In the genomic region with DNA sequence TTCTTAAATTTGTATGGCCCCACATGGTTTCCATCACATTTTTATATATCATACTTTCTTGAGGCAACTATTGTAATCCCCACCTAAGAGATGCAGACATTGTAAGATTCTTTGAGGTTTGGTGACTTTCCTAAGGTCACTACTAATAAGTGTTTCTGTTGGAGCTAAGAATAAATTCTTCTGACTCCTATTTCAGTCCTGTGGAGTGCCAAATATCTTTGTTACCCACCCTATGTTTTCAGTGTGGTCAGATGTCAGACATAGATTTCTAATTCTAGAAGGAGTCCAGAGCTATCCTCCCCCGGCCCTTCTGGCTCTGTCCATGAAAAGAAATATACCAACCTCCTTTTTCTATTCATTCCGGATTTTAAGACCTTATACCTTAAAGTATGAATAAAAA, we compare ENCODE assay signal across 27 cellular contexts. TPM values are rescaled to one million over a fixed set of nuclear protein-coding genes. Genes with fewer than 3 reads are reported as not detected.
DNase-seq lines count a peak whose midpoint lies in the region; ATAC-seq and TF ChIP-seq lines count a peak whose summit lies in the region.
"Had no signal": no experiment of that assay in that cellular context is flagged by ENCODE, and none has a peak within 500 bp of the region (broad histone marks: within the 10 kb centered on the region; RNA-seq: fewer than 3 reads in every experiment).

No MANE protein-coding gene starts in this region.

- H3K9me3 ChIP-seq in heart left ventricle, result peaks cover 0 to 16% (median 9%) of the 10 kb centered on the region in 12 donors
- peaks cover 0 to 4% (median 0%) of the 10 kb centered on the region in 3 donors for H3K9me3 ChIP-seq in tibial artery
- H3K9me3 ChIP-seq in Caco-2, result peaks cover 14% of the 10 kb centered on the region
- H3K9me3 ChIP-seq: esophagus squamous epithelium had no signal

- H3K4me1 ChIP-seq in heart left ventricle (peaks cover 0 to 69% (median 46%) of the 10 kb centered on the region in 12 donors), tibial artery (peaks cover 0 to 80% (median 58%) of the 10 kb centered on the region in 4 donors), Caco-2 (no peaks in the 10 kb centered on the region)

- ATAC-seq in heart left ventricle, result no peak
- no peak for ATAC-seq in Right ventricle myocardium inferior
- ATAC-seq: effector memory CD8-positive, alpha-beta T cell; GM23338; upper lobe of right lung had no signal

- H3K4me1 Mint-ChIP-seq in nephron (peaks cover 55% of the 10 kb centered on the region), Caco-2 (ENCODE audit: low read depth, unreplicated experiment) (no peaks in the 10 kb centered on the region)
- H3K4me1 Mint-ChIP-seq: CD4-positive, alpha-beta memory T cell; GM23338 had no signal

- H3K27ac ChIP-seq in heart left ventricle, result peak overlapping the region in 10 of 12 donors; percentile 10 to 80 (median 68)
- peak overlapping the region; percentile 39 to 76 for H3K27ac ChIP-seq in tibial artery

- H3K27ac Mint-ChIP-seq in nephron (peak overlapping the region in 2 of 3 experiments; percentile 44 to 69), Caco-2 (ENCODE audit: unreplicated experiment) (no peak overlapping the region)
- H3K27ac Mint-ChIP-seq: CD4-positive, alpha-beta memory T cell; GM23338 had no signal

- H3K36me3 Mint-ChIP-seq in nephron (ENCODE audit: low read depth), result peaks cover 19% of the 10 kb centered on the region
- H3K36me3 Mint-ChIP-seq in Caco-2 (ENCODE audit: insufficient read depth, unreplicated experiment), result peaks cover 11% of the 10 kb centered on the region

- WGBS in heart left ventricle, 4 donors, result 83 to 92% (median 87%) methylated on average over 2 of the region's 2 CpGs

- H3K36me3 ChIP-seq in heart left ventricle (no peaks in the 10 kb centered on the region), tibial artery (peaks cover 0 to 4% (median 1%) of the 10 kb centered on the region in 3 donors), Caco-2 (ENCODE audit: control insufficient read depth, insufficient read depth, low read length) (no peaks in the 10 kb centered on the region)
- H3K36me3 ChIP-seq: brain microvascular endothelial cell, esophagus squamous epithelium, upper lobe of right lung had no signal

- H3K4me3 Mint-ChIP-seq in nephron (no peak overlapping the region), Caco-2 (ENCODE audit: unreplicated experiment) (no peak overlapping the region)
- H3K4me3 Mint-ChIP-seq: activated naive CD8-positive, alpha-beta T cell treated with anti-CD3 and anti-CD28 coated beads, Interleukin-2, amount 50 U/mL, for 24 hours; CD4-positive, alpha-beta memory T cell; effector memory CD8-positive, alpha-beta T cell; GM23338 had no signal

- POLR2A ChIA-PET in Caco-2 (lab: Charles Lee), result interaction anchor here (0.6 kb wide), 1 partner anchor 56 kb away, joined by 3 read pairs; no protein-coding TSS in a partner anchor

- no peak for TF ChIP-seq CTCF in heart left ventricle (IDR thresholded peaks at IDR 0.05)
- no peak for TF ChIP-seq CTCF in choroid plexus epithelial cell (conservative IDR thresholded peaks at IDR 0.05; ENCODE audit: low read depth, low read length)
- TF ChIP-seq CTCF in nephron (IDR thresholded peaks at IDR 0.05; ENCODE audit: unreplicated experiment in 3 of 3), result no peak
- no peak for TF ChIP-seq CTCF in tibial artery (IDR thresholded peaks at IDR 0.05)
- TF ChIP-seq CTCF in Caco-2 (IDR thresholded peaks at IDR 0.05; ENCODE audit: insufficient read depth in 1 of 2, low read depth in 1 of 2, low read length in 1 of 2, severe bottlenecking in 1 of 2, unreplicated experiment in 1 of 2), result no peak
- no peak for TF ChIP-seq CTCF in GM10266 (IDR thresholded peaks at IDR 0.05; ENCODE audit: control insufficient read depth, insufficient read depth, low read depth, missing control alignments)

- no TSS peak for BruUV-seq in Caco-2 (replicated peaks; lab: Mats Ljungman, UMichigan)

- intact Hi-C loops in heart left ventricle (cut with DNase I), result loop anchor here in 5 of 10 donors (5.0 to 10.0 kb wide), 4 partner anchors 86 to 318 kb away; no protein-coding TSS in a partner anchor
- intact Hi-C loops in Right ventricle myocardium inferior (cut with DNase I), result loop anchor here (5.0 kb wide), 1 partner anchor 97 kb away; no protein-coding TSS in a partner anchor
- intact Hi-C loops in tibial artery (cut with DNase I; ENCODE audit: low total_unique reads), result loop anchor here (10.0 kb wide), 1 partner anchor 316 kb away; no protein-coding TSS in a partner anchor
- intact Hi-C loops in Caco-2 (cut with micrococcal nuclease; ENCODE audit: unreplicated experiment), result no loop called here

- peaks cover 12% of the 10 kb centered on the region for H3K9me3 Mint-ChIP-seq in nephron
- peaks cover 14% of the 10 kb centered on the region for H3K9me3 Mint-ChIP-seq in Caco-2 (ENCODE audit: unreplicated experiment)

- H3K27me3 Mint-ChIP-seq in nephron (ENCODE audit: low read depth) (no peaks in the 10 kb centered on the region), Caco-2 (ENCODE audit: insufficient read depth, unreplicated experiment) (no peaks in the 10 kb centered on the region)
- H3K27me3 Mint-ChIP-seq: activated naive CD8-positive, alpha-beta T cell treated with anti-CD3 and anti-CD28 coated beads, Interleukin-2, amount 50 U/mL, for 24 hours; CD4-positive, alpha-beta memory T cell; effector memory CD8-positive, alpha-beta T cell had no signal

- CTCF ChIA-PET in Caco-2 (lab: Charles Lee), result no interaction called here

- TF ChIP-seq POLR2A in heart left ventricle (IDR thresholded peaks at IDR 0.05), result no peak

- H3K27me3 ChIP-seq in heart left ventricle (no peaks in the 10 kb centered on the region), tibial artery (no peaks in the 10 kb centered on the region), Caco-2 (replicated peaks; ENCODE audit: control insufficient read depth, insufficient read depth, low read length) (no peaks in the 10 kb centered on the region)
- H3K27me3 ChIP-seq: brain microvascular endothelial cell, esophagus squamous epithelium, stomach, upper lobe of right lung had no signal

- H3K4me3 ChIP-seq in heart left ventricle (no peak overlapping the region), choroid plexus epithelial cell (ENCODE audit: low read depth, low read length) (no peak overlapping the region), tibial artery (no peak overlapping the region), Caco-2 (ENCODE audit: low read depth, low read length) (no peak overlapping the region)
- H3K4me3 ChIP-seq: esophagus squamous epithelium, GM23338, stomach, upper lobe of right lung had no signal

- DNase-seq in heart left ventricle (no peak), Right ventricle myocardium inferior (ENCODE audit: missing footprints) (no peak), choroid plexus epithelial cell (ENCODE audit: low read depth) (peak; percentile 26), tibial artery (no peak), KG1 (lab: John Stamatoyannopoulos, UW) (no peak), Caco-2 (no peak), GM10266 (ENCODE audit: extremely low spot score) (no peak)
- DNase-seq: 8988T; activated CD4-positive, CD25-positive, alpha-beta regulatory T cell treated with anti-CD3 and anti-CD28 coated beads, Interleukin-2, amount 50 U/mL, for 72 hours; activated gamma-delta T cell; activated naive CD8-positive, alpha-beta T cell treated with anti-CD3 and anti-CD28 coated beads, Interleukin-2, amount 50 U/mL, for 24 hours; CD4-positive, alpha-beta memory T cell; DMS 273 treated with DMSO at 0.1 percent for 48 hours; effector memory CD8-positive, alpha-beta T cell; esophagus squamous epithelium; kidney; MM.1S; NCI-H1417 treated with DMSO at 0.1 percent for 48 hours; NCI-H2081 treated with DMSO at 0.1 percent for 48 hours; occipital lobe; stomach; T-helper 1 cell; upper lobe of right lung had no signal

RNA-seq across cellular contexts. Expression of a gene that starts 46.2 kb away (rescaled TPM):
- 100 to 1,000 TPM in 1 of 9 donors, 10 to 100 TPM in 8; 47.0 to 120 (median 77.4) TPM for total RNA-seq in heart left ventricle
- polyA plus RNA-seq in heart left ventricle, result 10 to 100 TPM; 18.2 to 77.3 TPM
- 41.3 TPM for total RNA-seq in Right ventricle myocardium inferior
- 15.5 and 22.7 TPM in 2 replicates for total RNA-seq in Caco-2 (2022)
- total RNA-seq: CD4-positive, alpha-beta memory T cell; GM23338; OCI-LY7 had no signal
